ENCODE assay signal across 20 cellular contexts in genomic region chr1:40264354-40264781, GRCh38. TPM values are rescaled to one million over a fixed set of nuclear protein-coding genes. Genes with fewer than 3 reads are reported as not detected.
DNase-seq lines count a peak whose midpoint lies in the region; ATAC-seq and TF ChIP-seq lines count a peak whose summit lies in the region.
"Had no signal": no experiment of that assay in that cellular context is flagged by ENCODE, and none has a peak within 500 bp of the region (broad histone marks: within the 10 kb centered on the region; RNA-seq: fewer than 3 reads in every experiment).

No MANE protein-coding gene starts in this region.

- no peaks in the 10 kb centered on the region for H3K9me3 ChIP-seq in ovary
- H3K9me3 ChIP-seq: HAP-1, neutrophil, Peyer's patch, sigmoid colon had no signal

- H3K27ac Mint-ChIP-seq in activated naive CD4-positive, alpha-beta T cell treated with anti-CD3 and anti-CD28 coated beads, Interleukin-2, amount 50 U/mL, for 24 hours: peak overlapping the region; percentile 81
- H3K27ac Mint-ChIP-seq in activated naive CD4-positive, alpha-beta T cell treated with anti-CD3 and anti-CD28 coated beads, Interleukin-2, amount 10 ng/mL, durations not matched to agents 7 days and 5 days: no peak overlapping the region
- peak overlapping the region; percentile 49 for H3K27ac Mint-ChIP-seq in T-helper 2 cell treated with Interferon-gamma antibody and Interleukin-4, amounts not matched to agents 5 μg/mL and 100 μg/mL, for 36 hours
- H3K27ac Mint-ChIP-seq in stimulated activated naive CD8-positive, alpha-beta T cell treated with anti-CD3 and anti-CD28 coated beads, Interleukin-15, Interleukin-2, amounts not matched to agents 100 ng/mL and 50 ng/mL, for 24 hours: peak overlapping the region; percentile 86
- no peak overlapping the region for H3K27ac Mint-ChIP-seq in Calu3 (ENCODE audit: unreplicated experiment)

- no peak for TF ChIP-seq POLR2A in ovary (IDR thresholded peaks at IDR 0.05)

- CTCF ChIA-PET in activated naive CD4-positive, alpha-beta T cell treated with anti-CD3 and anti-CD28 coated beads, Interleukin-2, amount 10 ng/mL, durations not matched to agents 7 days and 5 days (lab: Charles Lee): interaction anchor here (1.4 kb wide), 1 partner anchor 51 kb away, joined by 3 read pairs; no protein-coding TSS in a partner anchor
- CTCF ChIA-PET in Calu3 (lab: Charles Lee): interaction anchor here (0.7 kb wide), 2 partner anchors 71 to 277 kb away, joined by 4 to 5 read pairs; no protein-coding TSS in a partner anchor

- WGBS in ovary, 3 donors: 83 to 90% (median 89%) methylated on average over 3 of the region's 3 CpGs

- H3K27ac ChIP-seq in coronary artery (peak overlapping the region; percentile 48 to 60), ovary (no peak overlapping the region)
- H3K27ac ChIP-seq: hepatocyte, neutrophil, Peyer's patch had no signal

- TF ChIP-seq CTCF in coronary artery (IDR thresholded peaks at IDR 0.05): no peak
- no peak for TF ChIP-seq CTCF in ovary (IDR thresholded peaks at IDR 0.05)
- TF ChIP-seq CTCF in Calu3 (IDR thresholded peaks at IDR 0.05; ENCODE audit: unreplicated experiment): no peak

- H3K4me1 ChIP-seq in ovary (ENCODE audit: insufficient read depth): peaks cover 1% of the 10 kb centered on the region

- no TSS peak for BruUV-seq in Calu3 (replicated peaks; lab: Mats Ljungman, UMichigan)

- no peak for TF ChIP-seq EP300 in ovary (IDR thresholded peaks at IDR 0.05)

- H3K9me3 Mint-ChIP-seq in activated naive CD4-positive, alpha-beta T cell treated with anti-CD3 and anti-CD28 coated beads, Interleukin-2, amount 50 U/mL, for 24 hours: no peaks in the 10 kb centered on the region
- no peaks in the 10 kb centered on the region for H3K9me3 Mint-ChIP-seq in activated naive CD4-positive, alpha-beta T cell treated with anti-CD3 and anti-CD28 coated beads, Interleukin-2, amount 10 ng/mL, durations not matched to agents 7 days and 5 days
- H3K9me3 Mint-ChIP-seq in T-helper 2 cell treated with Interferon-gamma antibody and Interleukin-4, amounts not matched to agents 5 μg/mL and 100 μg/mL, for 36 hours: no peaks in the 10 kb centered on the region
- H3K9me3 Mint-ChIP-seq in stimulated activated naive CD8-positive, alpha-beta T cell treated with anti-CD3 and anti-CD28 coated beads, Interleukin-15, Interleukin-2, amounts not matched to agents 100 ng/mL and 50 ng/mL, for 24 hours: no peaks in the 10 kb centered on the region
- H3K9me3 Mint-ChIP-seq in Calu3 (ENCODE audit: low read depth, unreplicated experiment): no peaks in the 10 kb centered on the region

- no peak for ATAC-seq in GM19395 (IDR thresholded peaks at IDR 0.05; ENCODE audit: unreplicated experiment)
- ATAC-seq: esophagus mucosa had no signal

- H3K27me3 Mint-ChIP-seq in activated naive CD4-positive, alpha-beta T cell treated with anti-CD3 and anti-CD28 coated beads, Interleukin-2, amount 50 U/mL, for 24 hours: no peaks in the 10 kb centered on the region
- H3K27me3 Mint-ChIP-seq in activated naive CD4-positive, alpha-beta T cell treated with anti-CD3 and anti-CD28 coated beads, Interleukin-2, amount 10 ng/mL, durations not matched to agents 7 days and 5 days: no peaks in the 10 kb centered on the region
- no peaks in the 10 kb centered on the region for H3K27me3 Mint-ChIP-seq in T-helper 2 cell treated with Interferon-gamma antibody and Interleukin-4, amounts not matched to agents 5 μg/mL and 100 μg/mL, for 36 hours (ENCODE audit: low read depth)
- no peaks in the 10 kb centered on the region for H3K27me3 Mint-ChIP-seq in stimulated activated naive CD8-positive, alpha-beta T cell treated with anti-CD3 and anti-CD28 coated beads, Interleukin-15, Interleukin-2, amounts not matched to agents 100 ng/mL and 50 ng/mL, for 24 hours
- no peaks in the 10 kb centered on the region for H3K27me3 Mint-ChIP-seq in Calu3 (ENCODE audit: unreplicated experiment)

- H3K36me3 ChIP-seq in ovary: no peaks in the 10 kb centered on the region

- intact Hi-C loops in ovary (cut with DNase I): no loop called here
- intact Hi-C loops in Calu3 (cut with micrococcal nuclease; ENCODE audit: unreplicated experiment): no loop called here

- no peak for DNase-seq in activated naive CD4-positive, alpha-beta T cell treated with anti-CD3 and anti-CD28 coated beads, Interleukin-2, amount 10 ng/mL, durations not matched to agents 7 days and 5 days
- peak; percentile 56 for DNase-seq in T-helper 2 cell treated with Interferon-gamma antibody and Interleukin-4, amounts not matched to agents 5 μg/mL and 100 μg/mL, for 36 hours (ENCODE audit: low spot score)
- DNase-seq in coronary artery (ENCODE audit: low spot score) (no peak), ovary (no peak), Calu3 (no peak)
- DNase-seq: activated CD8-positive, alpha-beta memory T cell treated with anti-CD3 and anti-CD28 coated beads, Interleukin-2, amount 50 U/mL, for 48 hours; COR-L47; dermis blood vessel endothelial cell; NCI-H1048; NCI-H2107; NCI-H82; Peyer's patch; sigmoid colon had no signal

- peaks cover 44% of the 10 kb centered on the region for H3K4me1 Mint-ChIP-seq in activated naive CD4-positive, alpha-beta T cell treated with anti-CD3 and anti-CD28 coated beads, Interleukin-2, amount 50 U/mL, for 24 hours
- H3K4me1 Mint-ChIP-seq in activated naive CD4-positive, alpha-beta T cell treated with anti-CD3 and anti-CD28 coated beads, Interleukin-2, amount 10 ng/mL, durations not matched to agents 7 days and 5 days: peaks cover 29% of the 10 kb centered on the region
- H3K4me1 Mint-ChIP-seq in T-helper 2 cell treated with Interferon-gamma antibody and Interleukin-4, amounts not matched to agents 5 μg/mL and 100 μg/mL, for 36 hours (ENCODE audit: low read depth): peaks cover 38% of the 10 kb centered on the region
- H3K4me1 Mint-ChIP-seq in stimulated activated naive CD8-positive, alpha-beta T cell treated with anti-CD3 and anti-CD28 coated beads, Interleukin-15, Interleukin-2, amounts not matched to agents 100 ng/mL and 50 ng/mL, for 24 hours (ENCODE audit: low read depth): peaks cover 70% of the 10 kb centered on the region
- no peaks in the 10 kb centered on the region for H3K4me1 Mint-ChIP-seq in Calu3 (ENCODE audit: low read depth, unreplicated experiment)

- H3K4me3 ChIP-seq in coronary artery (no peak overlapping the region), ovary (no peak overlapping the region)
- H3K4me3 ChIP-seq: HAP-1, hepatocyte, Peyer's patch, sigmoid colon had no signal

- no peaks in the 10 kb centered on the region for H3K27me3 ChIP-seq in ovary
- H3K27me3 ChIP-seq: hepatocyte, neutrophil, Peyer's patch, sigmoid colon had no signal

- no peak overlapping the region for H3K4me3 Mint-ChIP-seq in activated naive CD4-positive, alpha-beta T cell treated with anti-CD3 and anti-CD28 coated beads, Interleukin-2, amount 50 U/mL, for 24 hours
- no peak overlapping the region for H3K4me3 Mint-ChIP-seq in activated naive CD4-positive, alpha-beta T cell treated with anti-CD3 and anti-CD28 coated beads, Interleukin-2, amount 10 ng/mL, durations not matched to agents 7 days and 5 days
- no peak overlapping the region for H3K4me3 Mint-ChIP-seq in T-helper 2 cell treated with Interferon-gamma antibody and Interleukin-4, amounts not matched to agents 5 μg/mL and 100 μg/mL, for 36 hours
- no peak overlapping the region for H3K4me3 Mint-ChIP-seq in stimulated activated naive CD8-positive, alpha-beta T cell treated with anti-CD3 and anti-CD28 coated beads, Interleukin-15, Interleukin-2, amounts not matched to agents 100 ng/mL and 50 ng/mL, for 24 hours
- no peak overlapping the region for H3K4me3 Mint-ChIP-seq in Calu3 (ENCODE audit: low read depth, unreplicated experiment)

- H3K36me3 Mint-ChIP-seq in activated naive CD4-positive, alpha-beta T cell treated with anti-CD3 and anti-CD28 coated beads, Interleukin-2, amount 50 U/mL, for 24 hours: peaks cover 19% of the 10 kb centered on the region
- peaks cover 52% of the 10 kb centered on the region for H3K36me3 Mint-ChIP-seq in activated naive CD4-positive, alpha-beta T cell treated with anti-CD3 and anti-CD28 coated beads, Interleukin-2, amount 10 ng/mL, durations not matched to agents 7 days and 5 days
- H3K36me3 Mint-ChIP-seq in T-helper 2 cell treated with Interferon-gamma antibody and Interleukin-4, amounts not matched to agents 5 μg/mL and 100 μg/mL, for 36 hours (ENCODE audit: low read depth): peaks cover 53% of the 10 kb centered on the region
- H3K36me3 Mint-ChIP-seq in stimulated activated naive CD8-positive, alpha-beta T cell treated with anti-CD3 and anti-CD28 coated beads, Interleukin-15, Interleukin-2, amounts not matched to agents 100 ng/mL and 50 ng/mL, for 24 hours (ENCODE audit: low read depth): peaks cover 76% of the 10 kb centered on the region
- peaks cover 36% of the 10 kb centered on the region for H3K36me3 Mint-ChIP-seq in Calu3 (ENCODE audit: insufficient read depth, unreplicated experiment)

RNA-seq across cellular contexts. Expression of gene ZMPSTE24, which starts 6.3 kb away (rescaled TPM):
- total RNA-seq in ovary (10 to 100 TPM; 24.5 to 36.9 (median 29.0) TPM), Calu3 (2022) (60.1 and 62.0 TPM in 2 replicates)
- polyA plus RNA-seq in ovary: 10 to 100 TPM; 19.0 to 44.4 TPM

RNA-seq across cellular contexts. Expression of gene TMCO2, which starts 16.6 kb away (rescaled TPM):
- not detected for total RNA-seq in ovary
- not detected for polyA plus RNA-seq in ovary
- total RNA-seq in Calu3 (2022): not detected in 2 replicates
- total RNA-seq: dermis blood vessel endothelial cell, esophagus mucosa, hepatocyte, Peyer's patch, sigmoid colon had no signal
- polyA plus RNA-seq: sigmoid colon had no signal

RNA-seq across cellular contexts. Expression of gene COL9A2, which starts 52.7 kb away (rescaled TPM):
- total RNA-seq in ovary (1 to 10 TPM in 4 of 7 donors, under 1 TPM in 3; 0.30 to 5.7 (median 1.7) TPM), Calu3 (2022) (3.0 and 3.2 TPM in 2 replicates)
- 1 to 10 TPM; 1.2 to 2.2 TPM for polyA plus RNA-seq in ovary

Comparison
In these comparisons a context has a peak if more than half of its experiments do, and no peak if none do; other contexts are left out.
1. H3K27ac Mint-ChIP-seq: peak in activated naive CD4-positive, alpha-beta T cell treated with anti-CD3 and anti-CD28 coated beads, Interleukin-2, amount 50 U/mL, for 24 hours (single experiment), T-helper 2 cell treated with Interferon-gamma antibody and Interleukin-4, amounts not matched to agents 5 μg/mL and 100 μg/mL, for 36 hours (single experiment) and stimulated activated naive CD8-positive, alpha-beta T cell treated with anti-CD3 and anti-CD28 coated beads, Interleukin-15, Interleukin-2, amounts not matched to agents 100 ng/mL and 50 ng/mL, for 24 hours (single experiment); none in activated naive CD4-positive, alpha-beta T cell treated with anti-CD3 and anti-CD28 coated beads, Interleukin-2, amount 10 ng/mL, durations not matched to agents 7 days and 5 days (single experiment) and Calu3 (single experiment).
2. H3K27ac ChIP-seq: peak in coronary artery (2 of 2); none in ovary (0 of 2).